ENCODE assay signal across 12 cellular contexts in genomic region chr2:154813636-154814035, GRCh38.
DNase-seq lines count a peak whose midpoint lies in the region; ATAC-seq lines count a peak whose summit lies in the region.
"Had no signal": no experiment of that assay in that cellular context is flagged by ENCODE, and none has a peak within 500 bp of the region (broad histone marks: within the 10 kb centered on the region; RNA-seq: fewer than 3 reads in every experiment).

No MANE protein-coding gene starts in this region.

- H3K9me3 ChIP-seq in naive thymus-derived CD4-positive, alpha-beta T cell (ENCODE audit: control insufficient read depth in 2 of 3, low read length in 3 of 3) = no peaks in the 10 kb centered on the region

- no peaks in the 10 kb centered on the region for H3K4me1 ChIP-seq in naive thymus-derived CD4-positive, alpha-beta T cell (ENCODE audit: control insufficient read depth in 2 of 2, insufficient read depth in 2 of 2, low read length in 2 of 2)

- no peaks in the 10 kb centered on the region for H3K4me1 Mint-ChIP-seq in activated naive CD4-positive, alpha-beta T cell treated with anti-CD3 and anti-CD28 coated beads, Interleukin-2, amount 10 ng/mL, durations not matched to agents 7 days and 5 days
- H3K4me1 Mint-ChIP-seq in naive thymus-derived CD4-positive, alpha-beta T cell = no peaks in the 10 kb centered on the region
- H3K4me1 Mint-ChIP-seq: CD14-positive monocyte; CD4-positive, alpha-beta memory T cell; IgD-negative memory B cell had no signal

- POLR2A ChIA-PET in naive thymus-derived CD4-positive, alpha-beta T cell (lab: Charles Lee) = no interaction called here

- H3K36me3 Mint-ChIP-seq in activated naive CD4-positive, alpha-beta T cell treated with anti-CD3 and anti-CD28 coated beads, Interleukin-2, amount 10 ng/mL, durations not matched to agents 7 days and 5 days = no peaks in the 10 kb centered on the region
- no peaks in the 10 kb centered on the region for H3K36me3 Mint-ChIP-seq in naive thymus-derived CD4-positive, alpha-beta T cell
- H3K36me3 Mint-ChIP-seq: CD14-positive monocyte; CD4-positive, alpha-beta memory T cell; IgD-negative memory B cell had no signal

- no peaks in the 10 kb centered on the region for H3K27me3 ChIP-seq in naive thymus-derived CD4-positive, alpha-beta T cell (ENCODE audit: control insufficient read depth in 2 of 2, insufficient read depth in 2 of 2, low read length in 2 of 2)

- DNase-seq in SK-MEL-5 (ENCODE audit: low read depth, low spot score) (peak; percentile 83), medulla oblongata (ENCODE audit: extremely low spot score) (peak; percentile 62), superior temporal gyrus (ENCODE audit: extremely low spot score) (peak; percentile 55)
- no peak for DNase-seq in activated naive CD4-positive, alpha-beta T cell treated with anti-CD3 and anti-CD28 coated beads, Interleukin-2, amount 10 ng/mL, durations not matched to agents 7 days and 5 days
- DNase-seq in naive thymus-derived CD4-positive, alpha-beta T cell = no peak
- DNase-seq: ACHN; CD4-positive, alpha-beta memory T cell; H9 had no signal

- no peak overlapping the region for H3K27ac Mint-ChIP-seq in activated naive CD4-positive, alpha-beta T cell treated with anti-CD3 and anti-CD28 coated beads, Interleukin-2, amount 10 ng/mL, durations not matched to agents 7 days and 5 days
- no peak overlapping the region for H3K27ac Mint-ChIP-seq in naive thymus-derived CD4-positive, alpha-beta T cell
- H3K27ac Mint-ChIP-seq: CD14-positive monocyte; CD4-positive, alpha-beta memory T cell; H9; IgD-negative memory B cell had no signal

- in situ Hi-C loops in SK-MEL-5 (cut with HindIII; ENCODE audit: low pct_unique_long_range_greater_than_20kb, low sequenced_read_pairs) = no loop called here

- no peak overlapping the region for H3K4me3 Mint-ChIP-seq in activated naive CD4-positive, alpha-beta T cell treated with anti-CD3 and anti-CD28 coated beads, Interleukin-2, amount 10 ng/mL, durations not matched to agents 7 days and 5 days
- H3K4me3 Mint-ChIP-seq in naive thymus-derived CD4-positive, alpha-beta T cell = no peak overlapping the region
- H3K4me3 Mint-ChIP-seq: CD14-positive monocyte; CD4-positive, alpha-beta memory T cell; H9; IgD-negative memory B cell had no signal

- intact Hi-C loops in naive thymus-derived CD4-positive, alpha-beta T cell (cut with micrococcal nuclease) = no loop called here

- no peak for ATAC-seq in naive thymus-derived CD4-positive, alpha-beta T cell
- ATAC-seq in HG03565 (IDR thresholded peaks at IDR 0.05; ENCODE audit: unreplicated experiment) = no peak
- ATAC-seq: HepG2 had no signal

- no peaks in the 10 kb centered on the region for H3K27me3 Mint-ChIP-seq in activated naive CD4-positive, alpha-beta T cell treated with anti-CD3 and anti-CD28 coated beads, Interleukin-2, amount 10 ng/mL, durations not matched to agents 7 days and 5 days
- no peaks in the 10 kb centered on the region for H3K27me3 Mint-ChIP-seq in naive thymus-derived CD4-positive, alpha-beta T cell
- H3K27me3 Mint-ChIP-seq: CD4-positive, alpha-beta memory T cell; IgD-negative memory B cell had no signal

- H3K36me3 ChIP-seq in naive thymus-derived CD4-positive, alpha-beta T cell (ENCODE audit: control insufficient read depth in 2 of 3, insufficient read depth in 3 of 3, low read length in 3 of 3) = no peaks in the 10 kb centered on the region

- CTCF ChIA-PET in activated naive CD4-positive, alpha-beta T cell treated with anti-CD3 and anti-CD28 coated beads, Interleukin-2, amount 10 ng/mL, durations not matched to agents 7 days and 5 days (lab: Charles Lee) = no interaction called here
- CTCF ChIA-PET in naive thymus-derived CD4-positive, alpha-beta T cell (lab: Charles Lee) = no interaction called here

- no peaks in the 10 kb centered on the region for H3K9me3 Mint-ChIP-seq in activated naive CD4-positive, alpha-beta T cell treated with anti-CD3 and anti-CD28 coated beads, Interleukin-2, amount 10 ng/mL, durations not matched to agents 7 days and 5 days
- peaks cover 0 to 13% (median 0%) of the 10 kb centered on the region in 11 donors for H3K9me3 Mint-ChIP-seq in naive thymus-derived CD4-positive, alpha-beta T cell
- H3K9me3 Mint-ChIP-seq: H9 had no signal

- H3K4me3 ChIP-seq in naive thymus-derived CD4-positive, alpha-beta T cell (ENCODE audit: low read length) = no peak overlapping the region

- no peak overlapping the region for H3K27ac ChIP-seq in naive thymus-derived CD4-positive, alpha-beta T cell (ENCODE audit: low read depth, low read length)

Comparison
In these comparisons a context has a peak if more than half of its experiments do, and no peak if none do; other contexts are left out.
1. DNase-seq: peak in SK-MEL-5 (single experiment), medulla oblongata (single experiment) and superior temporal gyrus (single experiment); none in activated naive CD4-positive, alpha-beta T cell treated with anti-CD3 and anti-CD28 coated beads, Interleukin-2, amount 10 ng/mL, durations not matched to agents 7 days and 5 days (single experiment) and naive thymus-derived CD4-positive, alpha-beta T cell (0 of 9).